8 cellular contexts compared by ENCODE assay signal in the genomic region with DNA sequence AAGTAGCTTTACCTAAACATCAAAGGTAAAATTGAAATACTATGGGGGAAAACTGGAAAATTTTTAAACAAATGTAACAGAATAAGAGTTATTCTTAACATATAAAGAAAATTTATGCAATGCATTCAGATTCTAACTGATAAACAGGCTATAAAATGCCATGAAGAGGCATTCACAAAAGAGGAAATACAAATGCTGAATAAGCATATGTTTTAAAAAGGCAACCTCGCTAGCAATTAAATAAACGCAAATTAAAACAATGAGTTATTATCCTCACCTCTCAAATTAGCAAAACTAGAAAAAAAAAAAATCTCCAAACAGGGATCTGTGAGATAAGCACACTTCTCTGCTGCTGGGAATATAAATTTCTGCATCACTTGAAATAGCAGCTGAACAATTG.
"Had no signal": no experiment of that assay in that cellular context is flagged by ENCODE, and none has a peak within 500 bp of the region (broad histone marks: within the 10 kb centered on the region; RNA-seq: fewer than 3 reads in every experiment).

No MANE protein-coding gene starts in this region.

- H3K9me3 ChIP-seq: HAP-1 had no signal

- H3K4me3 ChIP-seq: GM23338, HAP-1 had no signal

- H3K4me2 ChIP-seq: GM23338 had no signal

- ATAC-seq: GM23338, HCT116 had no signal

- H3K9me3 Mint-ChIP-seq: GM23338 had no signal

- H3K4me1 ChIP-seq: HAP-1 had no signal

- H3K27me3 Mint-ChIP-seq: IgD-negative memory B cell had no signal

- H3K36me3 ChIP-seq: HAP-1 had no signal

- H2AFZ ChIP-seq: GM23338 had no signal

- H3K4me1 Mint-ChIP-seq: IgD-negative memory B cell had no signal

- H3K27ac Mint-ChIP-seq: GM23338, HFFc6, IgD-negative memory B cell had no signal

- DNase-seq: H7, HFFc6, KG1 had no signal

- H3K27ac ChIP-seq: HL-60 had no signal

- H3K36me3 Mint-ChIP-seq: IgD-negative memory B cell had no signal

- H3K4me3 Mint-ChIP-seq: GM23338, HFFc6, IgD-negative memory B cell had no signal
